In genomic region chr1:91689586-91690481, GRCh38 we compare ENCODE assay signal across 11 cellular contexts.
DNase-seq lines count a peak whose midpoint lies in the region; ATAC-seq, FAIRE-seq and TF ChIP-seq lines count a peak whose summit lies in the region.
"Had no signal": no experiment of that assay in that cellular context is flagged by ENCODE, and none has a peak within 500 bp of the region (broad histone marks: within the 10 kb centered on the region; RNA-seq: fewer than 3 reads in every experiment).

No MANE protein-coding gene starts in this region.

- no peaks in the 10 kb centered on the region for H3K27me3 ChIP-seq in small intestine (ENCODE audit: control insufficient read depth in 2 of 2, insufficient read depth in 2 of 2, low read length in 2 of 2)
- H3K27me3 ChIP-seq: neutrophil had no signal

- no peak for FAIRE-seq in small intestine (lab: Jason Lieb, UNC)

- H3K9me3 ChIP-seq in small intestine (ENCODE audit: control insufficient read depth, low read depth) = no peaks in the 10 kb centered on the region
- H3K9me3 ChIP-seq: neutrophil had no signal

- H3K27ac ChIP-seq in small intestine (ENCODE audit: low read depth in 1 of 2, low read length in 1 of 2) = peak overlapping the region; percentile 34 to 67
- H3K27ac ChIP-seq: neutrophil had no signal

- WGBS in small intestine, 3 donors = 34 to 62% (median 39%) methylated on average over 12 of the region's 12 CpGs

- ATAC-seq in left colon = peak; percentile 78
- no peak for ATAC-seq in sciatic nerve

- H3K36me3 ChIP-seq in small intestine (ENCODE audit: control insufficient read depth in 2 of 2, insufficient read depth in 2 of 2, low read length in 2 of 2) = no peaks in the 10 kb centered on the region
- H3K36me3 ChIP-seq: neutrophil had no signal

- H3K4me3 ChIP-seq in choroid plexus epithelial cell (ENCODE audit: low read depth, low read length) (no peak overlapping the region), small intestine (ENCODE audit: low read depth in 1 of 2, low read length in 2 of 2) (no peak overlapping the region)

- POLR2A ChIA-PET in HEK293T (lab: Yijun Ruan, JAX) = no interaction called here

- intact Hi-C loops in left colon (cut with DNase I, micrococcal nuclease) = loop anchor here in 1 of 2 donors (10.0 kb wide), 1 partner anchor 195 kb away; the partner anchor contains the start of gene TGFBR3
- intact Hi-C loops in sciatic nerve (cut with DNase I) = no loop called here

- CTCF ChIA-PET in HEK293T (lab: Yijun Ruan, JAX) = no interaction called here

- TF ChIP-seq CTCF in choroid plexus epithelial cell (conservative IDR thresholded peaks at IDR 0.05; ENCODE audit: low read depth, low read length) = no peak

- DNase-seq in HEK293T (ENCODE audit: extremely low spot score) (no peak), choroid plexus epithelial cell (ENCODE audit: low read depth) (peak; percentile 22), left colon (no peak), small intestine (peak; percentile 74), sciatic nerve (ENCODE audit: low spot score) (no peak), DMS 273 treated with DMSO at 0.1 percent for 48 hours (lab: John Stamatoyannopoulos, UW) (no peak), NCI-H2029 (lab: John Stamatoyannopoulos, UW) (no peak)
- no peak for DNase-seq in activated naive CD4-positive, alpha-beta T cell (lab: John Stamatoyannopoulos, UW)
- DNase-seq: activated CD4-positive, alpha-beta T cell treated with anti-CD3 and anti-CD28 coated beads, Interleukin-2, amount 50 U/mL, for 4 hours; SHP77 had no signal

- H3K4me1 ChIP-seq in small intestine (ENCODE audit: control insufficient read depth in 2 of 2, insufficient read depth in 1 of 2, low read depth in 1 of 2, low read length in 1 of 2) = peaks cover 6 to 9% of the 10 kb centered on the region in 2 donors

TF ChIP-seq in HEK293T, 16 proteins besides CTCF, POLR2A, EP300 and RAD21:
- no peak for TF ChIP-seq NFRKB (IDR thresholded peaks at IDR 0.05)
- TF ChIP-seq BHLHE40 (IDR thresholded peaks at IDR 0.05; ENCODE audit: borderline replicate concordance) = no peak
- TF ChIP-seq ZNF384 (IDR thresholded peaks at IDR 0.05) = peak; percentile 31; the same call in 1 of the 2 replicates
- no peak for TF ChIP-seq FOXK2 (IDR thresholded peaks at IDR 0.05)
- no peak for TF ChIP-seq ARNT (IDR thresholded peaks at IDR 0.05)
- TF ChIP-seq LEF1 (IDR thresholded peaks at IDR 0.05; ENCODE audit: borderline replicate concordance) = no peak
- TF ChIP-seq CTBP1 (IDR thresholded peaks at IDR 0.05; ENCODE audit: borderline replicate concordance) = no peak
- TF ChIP-seq HDGF (IDR thresholded peaks at IDR 0.05; ENCODE audit: borderline replicate concordance) = no peak

Comparison
In these comparisons a context has a peak if more than half of its experiments do, and no peak if none do; other contexts are left out.
1. DNase-seq: peak in choroid plexus epithelial cell (single experiment) and small intestine (single experiment); none in HEK293T (single experiment), left colon (0 of 2), sciatic nerve (single experiment), activated naive CD4-positive, alpha-beta T cell (0 of 4), DMS 273 treated with DMSO at 0.1 percent for 48 hours (single experiment) and NCI-H2029 (single experiment).